In the genomic region with DNA sequence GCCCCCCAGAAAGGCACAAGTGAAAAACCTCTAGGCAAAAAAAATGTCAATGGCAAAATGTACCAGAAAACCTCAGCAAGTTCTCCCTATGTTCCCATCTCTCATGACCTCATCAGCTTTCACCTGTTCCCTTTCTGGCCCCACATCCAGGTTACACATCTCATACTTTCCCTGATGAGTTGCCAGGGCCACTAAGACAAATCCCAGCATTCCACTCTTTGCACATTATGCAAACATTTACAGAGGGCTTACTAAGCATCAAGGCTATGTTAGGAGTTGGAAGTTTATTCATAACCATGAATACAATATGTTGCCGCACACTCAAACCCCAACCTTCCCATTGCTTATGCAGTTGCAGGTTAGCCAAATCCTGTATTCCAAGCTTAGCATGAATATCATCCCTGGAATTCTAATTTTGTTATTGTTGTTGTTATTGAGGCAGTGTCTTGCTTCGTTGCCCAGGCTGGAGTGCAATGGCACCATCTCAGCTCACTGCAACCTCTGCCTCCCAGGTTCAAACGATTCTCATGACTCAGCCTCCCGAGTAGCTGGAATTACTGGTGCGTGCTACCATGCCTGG, we compare ENCODE assay signal across 20 cellular contexts.
"Had no signal": no experiment of that assay in that cellular context is flagged by ENCODE, and none has a peak within 500 bp of the region (broad histone marks: within the 10 kb centered on the region; RNA-seq: fewer than 3 reads in every experiment).

No MANE protein-coding gene starts in this region.

- H3K4me1 ChIP-seq: adrenal gland had no signal

- H3K27ac ChIP-seq: adrenal gland, VCaP had no signal

- ATAC-seq: activated CD8-positive, alpha-beta T cell treated with anti-CD3 and anti-CD28 coated beads for 36 hours; activated T-cell treated with anti-CD3 and anti-CD28 coated beads, Interleukin-2, amount 50 U/mL, for 72 hours had no signal

- H3K27me3 ChIP-seq: adrenal gland had no signal

- H3K9me3 ChIP-seq: adrenal gland had no signal

- H3K36me3 ChIP-seq: adrenal gland had no signal

- DNase-seq: activated CD4-positive, alpha-beta T cell treated with anti-CD3 and anti-CD28 coated beads for 4 hours; activated CD8-positive, alpha-beta memory T cell treated with anti-CD3 and anti-CD28 coated beads, Interleukin-2, amount 50 U/mL, for 4 hours; activated CD8-positive, alpha-beta T cell treated with anti-CD3 and anti-CD28 coated beads for 36 hours; activated naive CD4-positive, alpha-beta T cell treated with anti-CD3 and anti-CD28 coated beads, Interleukin-2, amount 50 U/mL, for 16 hours; activated naive CD8-positive, alpha-beta T cell treated with anti-CD3 and anti-CD28 coated beads, Interleukin-2, amount 10 ng/mL, durations not matched to agents 7 days and 5 days; activated T-cell treated with anti-CD3 and anti-CD28 coated beads, Interleukin-2, amount 50 U/mL, for 72 hours; adrenal gland; anterior cingulate cortex; caudate nucleus; Kasumi-1; KBM-7; NCI-H1048; NCI-H146; NCI-H187 treated with DMSO at 0.1 percent for 48 hours; NCI-H2081 treated with DMSO at 0.1 percent for 48 hours; NCI-H446; NCI-H524; SHP77 treated with DMSO at 0.1 percent for 48 hours had no signal

- H3K4me3 ChIP-seq: adrenal gland had no signal

- FAIRE-seq: TTC549 had no signal
